8 cellular contexts compared by ENCODE assay signal in the genomic region with DNA sequence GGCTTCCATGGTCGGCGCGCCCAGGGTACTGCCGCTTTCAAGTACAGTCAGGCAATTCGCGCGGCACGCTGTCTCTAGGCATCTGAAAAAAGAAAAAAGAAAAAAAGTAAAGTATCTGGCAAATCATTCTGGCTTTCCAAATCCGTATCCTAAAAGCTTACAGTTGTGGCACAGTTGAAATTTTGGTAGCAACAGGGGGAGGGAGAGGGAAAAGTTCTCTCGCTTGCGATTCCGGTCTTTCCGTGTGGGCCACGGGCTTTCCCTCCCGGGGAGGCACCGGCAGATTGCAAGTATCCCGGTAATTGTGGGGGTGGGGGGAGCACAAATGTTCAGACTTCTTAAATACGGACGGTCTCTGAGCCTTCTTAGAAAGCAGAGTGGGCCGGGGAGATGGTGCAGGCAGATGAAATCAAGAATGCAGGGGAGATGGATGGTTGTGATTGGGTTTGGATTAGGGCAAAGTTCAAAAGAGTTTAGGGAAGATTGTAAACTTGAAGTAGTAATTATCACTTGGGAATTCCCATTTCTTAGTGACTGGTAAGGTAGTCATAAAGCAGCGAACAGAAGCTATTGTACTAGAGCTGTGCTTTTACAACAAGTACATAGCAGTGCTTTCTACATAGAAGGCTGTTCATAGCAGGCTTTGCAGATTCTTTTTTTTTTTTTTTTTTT. TPM values are rescaled to one million over a fixed set of nuclear protein-coding genes. Genes with fewer than 3 reads are reported as not detected.
DNase-seq lines count a peak whose midpoint lies in the region; ATAC-seq and TF ChIP-seq lines count a peak whose summit lies in the region.

No MANE protein-coding gene starts in this region.

- H3K27ac ChIP-seq in cardiac muscle cell: no peak overlapping the region
- peak overlapping the region; percentile 89 to 98 (median 97) for H3K27ac ChIP-seq in stomach

- intact Hi-C loops in Right ventricle myocardium inferior (cut with DNase I) (loop anchor here (1.0 to 10.0 kb wide), 5 partner anchors 21 to 501 kb away; no protein-coding TSS in a partner anchor), stomach (cut with DNase I; ENCODE audit: low total_unique reads) (loop anchor here (5.0 kb wide), 1 partner anchor 169 kb away; no protein-coding TSS in a partner anchor)

- peak overlapping the region; percentile 78 for H3K4me3 Mint-ChIP-seq in activated naive CD8-positive, alpha-beta T cell treated with anti-CD3 and anti-CD28 coated beads, Interleukin-2, amount 50 U/mL, for 24 hours

- H3K27me3 ChIP-seq in cardiac muscle cell: no peaks in the 10 kb centered on the region
- H3K27me3 ChIP-seq in stomach: peaks cover 0 to 24% (median 0%) of the 10 kb centered on the region in 3 donors
- peaks cover 90% of the 10 kb centered on the region for H3K27me3 ChIP-seq in BE2C

- peaks cover 20% of the 10 kb centered on the region for H3K27me3 Mint-ChIP-seq in activated naive CD8-positive, alpha-beta T cell treated with anti-CD3 and anti-CD28 coated beads, Interleukin-2, amount 50 U/mL, for 24 hours

- DNase-seq in cardiac muscle cell (ENCODE audit: low read depth in 1 of 2, low spot score in 1 of 2) (no peak), Right ventricle myocardium inferior (ENCODE audit: missing footprints) (no peak), kidney glomerular epithelial cell (lab: John Stamatoyannopoulos, UW) (peak; percentile 53), stomach (no peak), BE2C (no peak), GDM1 (lab: John Stamatoyannopoulos, UW) (no peak)
- peak; percentile 18 for DNase-seq in activated naive CD8-positive, alpha-beta T cell treated with anti-CD3 and anti-CD28 coated beads, Interleukin-2, amount 50 U/mL, for 24 hours
- DNase-seq in NK-92 treated with Interleukin-12 subunit alpha and Interleukin-12 subunit beta, amount 100 ng/mL, for 24 hours (lab: John Stamatoyannopoulos, UW): no peak

- H3K4me3 ChIP-seq in cardiac muscle cell (peak overlapping the region; percentile 62), stomach (peak overlapping the region; percentile 62 to 84 (median 72)), BE2C (ENCODE audit: low read depth, low read length) (no peak overlapping the region)

- H3K36me3 Mint-ChIP-seq in activated naive CD8-positive, alpha-beta T cell treated with anti-CD3 and anti-CD28 coated beads, Interleukin-2, amount 50 U/mL, for 24 hours (ENCODE audit: low read depth): peaks cover 19% of the 10 kb centered on the region

- H3K9me3 ChIP-seq in cardiac muscle cell (ENCODE audit: low read depth) (no peaks in the 10 kb centered on the region), stomach (no peaks in the 10 kb centered on the region), BE2C (no peaks in the 10 kb centered on the region)

- H3K4me1 Mint-ChIP-seq in activated naive CD8-positive, alpha-beta T cell treated with anti-CD3 and anti-CD28 coated beads, Interleukin-2, amount 50 U/mL, for 24 hours: peaks cover 30% of the 10 kb centered on the region

- 29 to 52% (median 38%) methylated on average over 21 of the region's 21 CpGs for WGBS in stomach, 5 donors

- H3K36me3 ChIP-seq in cardiac muscle cell (peaks cover 6% of the 10 kb centered on the region), stomach (peaks cover 6 to 24% (median 20%) of the 10 kb centered on the region in 4 donors), BE2C (no peaks in the 10 kb centered on the region; the same call in 1 of the 2 replicates)

- TF ChIP-seq POLR2A in stomach (IDR thresholded peaks at IDR 0.05): no peak

- peaks cover 3% of the 10 kb centered on the region for H3K4me1 ChIP-seq in cardiac muscle cell (ENCODE audit: low read depth)
- H3K4me1 ChIP-seq in stomach: peaks cover 10 to 63% (median 43%) of the 10 kb centered on the region in 4 donors
- H3K4me1 ChIP-seq in BE2C: no peaks in the 10 kb centered on the region

- TF ChIP-seq CTCF in cardiac muscle cell (IDR thresholded peaks at IDR 0.05; ENCODE audit: low read depth, low read length) (no peak), stomach (IDR thresholded peaks at IDR 0.05) (no peak), BE2C (IDR thresholded peaks at IDR 0.05; ENCODE audit: low read depth, low read length) (no peak)

- no peaks in the 10 kb centered on the region for H3K9me3 Mint-ChIP-seq in activated naive CD8-positive, alpha-beta T cell treated with anti-CD3 and anti-CD28 coated beads, Interleukin-2, amount 50 U/mL, for 24 hours

- no peak for TF ChIP-seq EP300 in stomach (IDR thresholded peaks at IDR 0.05)

- ATAC-seq in Right ventricle myocardium inferior: no peak
- ATAC-seq in activated naive CD8-positive, alpha-beta T cell treated with anti-CD3 and anti-CD28 coated beads, Interleukin-2, amount 50 U/mL, for 24 hours: no peak

- H3K27ac Mint-ChIP-seq in activated naive CD8-positive, alpha-beta T cell treated with anti-CD3 and anti-CD28 coated beads, Interleukin-2, amount 50 U/mL, for 24 hours: peak overlapping the region; percentile 49

RNA-seq across cellular contexts. Expression of a gene that starts 1.2 kb away (rescaled TPM):
- total RNA-seq in cardiac muscle cell (40.7 and 46.1 TPM in 2 replicates), Right ventricle myocardium inferior (7.2 TPM), stomach (100 to 1,000 TPM in 1 of 5 donors, 10 to 100 TPM in 4; 42.0 to 111 (median 71.3) TPM)
- polyA plus RNA-seq in cardiac muscle cell (19.7 and 20.4 TPM in 2 replicates), stomach (10 to 100 TPM; 13.5 to 55.8 (median 25.5) TPM)
- polyA plus RNA-seq in BE2C (2012; ENCODE audit: insufficient read depth, insufficient read length, low read depth): 1.1 TPM

Comparison
In these comparisons a context has a peak if more than half of its experiments do, and no peak if none do; other contexts are left out.
1. DNase-seq: peak in activated naive CD8-positive, alpha-beta T cell treated with anti-CD3 and anti-CD28 coated beads, Interleukin-2, amount 50 U/mL, for 24 hours (single experiment) and kidney glomerular epithelial cell (single experiment); none in cardiac muscle cell (0 of 2), Right ventricle myocardium inferior (single experiment), stomach (single experiment), BE2C (single experiment), GDM1 (single experiment) and NK-92 treated with Interleukin-12 subunit alpha and Interleukin-12 subunit beta, amount 100 ng/mL, for 24 hours (single experiment).